Comparison of ENCODE assay signal across 17 cellular contexts in the genomic region with DNA sequence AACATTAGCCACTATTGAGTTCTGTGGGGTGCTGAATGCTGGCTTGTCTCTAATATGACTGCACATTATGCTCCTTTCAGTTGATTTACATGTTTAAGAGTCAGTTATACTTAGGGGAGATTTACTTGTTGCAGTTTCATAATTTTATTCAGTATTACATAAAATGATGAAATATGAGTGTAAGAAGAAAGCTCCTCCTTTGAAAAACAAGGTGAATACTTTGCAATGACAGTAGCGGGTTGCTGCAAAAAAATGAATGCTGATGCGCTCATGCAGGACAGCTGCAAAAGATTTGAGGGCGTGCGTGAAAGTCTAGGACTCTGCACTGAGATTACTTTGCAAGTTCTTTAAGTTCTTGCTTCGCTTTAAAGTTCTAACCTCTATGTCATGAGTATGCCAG.
"Had no signal": no experiment of that assay in that cellular context is flagged by ENCODE, and none has a peak within 500 bp of the region (broad histone marks: within the 10 kb centered on the region; RNA-seq: fewer than 3 reads in every experiment).

No MANE protein-coding gene starts in this region.

- H3K9me3 ChIP-seq: transverse colon had no signal

- H3K9me3 Mint-ChIP-seq: activated T-helper 2 cell treated with anti-CD3 and anti-CD28 coated beads, Interferon-gamma antibody, Interleukin-2, Interleukin-4, amounts not matched to agents 10 μg/mL and 5 μg/mL and 100 μg/mL, durations not matched to agents 14 hours and 24 hours and 36 hours; effector memory CD8-positive, alpha-beta T cell; naive B cell had no signal

- H3K27me3 ChIP-seq: foreskin keratinocyte, transverse colon had no signal

- ATAC-seq: activated CD8-positive, alpha-beta T cell treated with anti-CD3 and anti-CD28 coated beads, Interleukin-2, amount 10 ng/mL, durations not matched to agents 7 days and 5 days; effector memory CD8-positive, alpha-beta T cell; foreskin keratinocyte had no signal

- H3K4me2 ChIP-seq: smooth muscle cell had no signal

- H3K27me3 Mint-ChIP-seq: effector memory CD8-positive, alpha-beta T cell; naive B cell had no signal

- H3K36me3 ChIP-seq: transverse colon, WERI-Rb-1 had no signal

- H3K4me3 Mint-ChIP-seq: activated CD8-positive, alpha-beta T cell treated with anti-CD3 and anti-CD28 coated beads, Interleukin-2, amount 10 ng/mL, durations not matched to agents 7 days and 5 days; effector memory CD8-positive, alpha-beta T cell; naive B cell had no signal

- H3K4me3 ChIP-seq: smooth muscle cell, transverse colon had no signal

- H3K27ac Mint-ChIP-seq: activated CD8-positive, alpha-beta T cell treated with anti-CD3 and anti-CD28 coated beads, Interleukin-2, amount 10 ng/mL, durations not matched to agents 7 days and 5 days; activated T-helper 2 cell treated with anti-CD3 and anti-CD28 coated beads, Interferon-gamma antibody, Interleukin-2, Interleukin-4, amounts not matched to agents 10 μg/mL and 5 μg/mL and 100 μg/mL, durations not matched to agents 14 hours and 24 hours and 36 hours had no signal

- DNase-seq: activated CD4-positive, alpha-beta T cell treated with anti-CD3 and anti-CD28 coated beads for 48 hours; activated CD8-positive, alpha-beta memory T cell treated with anti-CD3 and anti-CD28 coated beads, Interleukin-2, amount 50 U/mL, for 48 hours; activated CD8-positive, alpha-beta T cell treated with anti-CD3 and anti-CD28 coated beads, Interleukin-2, amount 10 ng/mL, durations not matched to agents 7 days and 5 days; activated naive CD4-positive, alpha-beta T cell treated with anti-CD3 and anti-CD28 coated beads, Interleukin-2, amount 50 U/mL, for 16 hours; central memory CD4-positive, alpha-beta T cell; cortex of kidney; effector memory CD8-positive, alpha-beta T cell; foreskin keratinocyte; head of caudate nucleus; naive B cell; posterior cingulate gyrus; right cardiac atrium; T-helper 9 cell; transverse colon; WERI-Rb-1 had no signal

- H3K4me1 ChIP-seq: foreskin keratinocyte had no signal

- H3K27ac ChIP-seq: foreskin keratinocyte, transverse colon, WERI-Rb-1 had no signal
